13 cellular contexts compared by ENCODE assay signal in the genomic region with DNA sequence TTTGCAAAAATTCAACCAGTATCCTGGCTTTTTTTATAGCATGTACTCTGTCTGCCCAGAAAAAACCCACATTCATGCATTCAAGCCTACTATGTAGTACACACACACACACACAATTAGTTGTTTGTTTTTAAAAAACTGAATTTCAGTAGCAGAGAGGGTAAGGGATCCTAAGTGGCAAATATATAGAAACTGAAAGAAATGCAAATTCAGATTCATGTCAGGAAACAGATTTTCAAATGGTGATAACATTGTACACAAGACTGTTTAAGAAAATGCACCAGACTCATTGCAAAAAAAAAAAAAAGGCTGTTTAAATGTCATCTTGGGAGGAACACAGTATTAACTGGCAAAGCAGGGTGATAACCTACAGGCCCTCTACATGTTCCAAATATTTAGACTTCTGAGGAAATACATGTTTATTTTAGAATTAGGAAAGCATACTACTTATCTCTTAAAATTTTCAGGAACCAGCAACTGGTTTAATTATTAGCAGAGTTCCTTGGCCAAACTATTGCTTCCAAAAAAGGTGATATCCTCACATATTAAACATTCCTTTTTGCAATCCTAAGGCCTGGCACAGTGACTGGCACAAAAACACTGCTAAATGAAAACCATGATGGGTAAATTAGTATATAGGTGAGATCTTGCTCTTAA.
A peak's percentile ranks its signal among the peaks of the same experiment; 100 is the strongest.
DNase-seq lines count a peak whose midpoint lies in the region; ATAC-seq and TF ChIP-seq lines count a peak whose summit lies in the region.
"Had no signal": no experiment of that assay in that cellular context is flagged by ENCODE, and none has a peak within 500 bp of the region (broad histone marks: within the 10 kb centered on the region; RNA-seq: fewer than 3 reads in every experiment).

No MANE protein-coding gene starts in this region.

- TF ChIP-seq CTCF in osteocyte (IDR thresholded peaks at IDR 0.05): no peak

- no peak overlapping the region for H3K27ac Mint-ChIP-seq in osteocyte (ENCODE audit: unreplicated experiment)
- H3K27ac Mint-ChIP-seq: activated CD8-positive, alpha-beta memory T cell treated with anti-CD3 and anti-CD28 coated beads, Interleukin-2, amount 10 ng/mL, durations not matched to agents 7 days and 5 days had no signal

- no peaks in the 10 kb centered on the region for H3K9me3 Mint-ChIP-seq in osteocyte (ENCODE audit: unreplicated experiment)

- no peak overlapping the region for H3K4me3 Mint-ChIP-seq in osteocyte (ENCODE audit: unreplicated experiment)
- H3K4me3 Mint-ChIP-seq: activated CD8-positive, alpha-beta memory T cell treated with anti-CD3 and anti-CD28 coated beads, Interleukin-2, amount 10 ng/mL, durations not matched to agents 7 days and 5 days had no signal

- DNase-seq in left lobe of liver (ENCODE audit: low spot score) (no peak), NCI-H524 (lab: John Stamatoyannopoulos, UW) (no peak), osteocyte (ENCODE audit: extremely low spot score, unreplicated experiment) (no peak)
- no peak for DNase-seq in activated effector memory CD4-positive, alpha-beta T cell treated with anti-CD3 and anti-CD28 coated beads, Interleukin-2, amount 50 U/mL, for 16 hours
- DNase-seq in stimulated activated CD4-positive, alpha-beta T cell treated with anti-CD3 and anti-CD28 coated beads, Interleukin-4, amount 100 ng/mL, for 4 hours: no peak
- DNase-seq: activated CD8-positive, alpha-beta memory T cell treated with anti-CD3 and anti-CD28 coated beads, Interleukin-2, amount 10 ng/mL, durations not matched to agents 7 days and 5 days; activated naive CD4-positive, alpha-beta T cell treated with anti-CD3 and anti-CD28 coated beads, Interleukin-2, amount 50 U/mL, for 16 hours; NCI-H1417 treated with DMSO at 0.1 percent for 48 hours; PC-9; stimulated activated naive CD4-positive, alpha-beta T cell treated with Interleukin-2 at 50 U/mL for 16 hours had no signal

- no peaks in the 10 kb centered on the region for H3K36me3 Mint-ChIP-seq in osteocyte (ENCODE audit: unreplicated experiment)
- H3K36me3 Mint-ChIP-seq: activated CD8-positive, alpha-beta memory T cell treated with anti-CD3 and anti-CD28 coated beads, Interleukin-2, amount 10 ng/mL, durations not matched to agents 7 days and 5 days had no signal

- no peaks in the 10 kb centered on the region for H3K4me1 Mint-ChIP-seq in osteocyte (ENCODE audit: unreplicated experiment)

- ATAC-seq in GM18870 (IDR thresholded peaks at IDR 0.05; ENCODE audit: unreplicated experiment) (peak; percentile 85), GM21447 (IDR thresholded peaks at IDR 0.05; ENCODE audit: unreplicated experiment) (peak; percentile 78), HG02943 (IDR thresholded peaks at IDR 0.05; ENCODE audit: low read depth, unreplicated experiment) (peak; percentile 83), left lobe of liver (peak; percentile 82)
- ATAC-seq: activated CD8-positive, alpha-beta memory T cell treated with anti-CD3 and anti-CD28 coated beads, Interleukin-2, amount 10 ng/mL, durations not matched to agents 7 days and 5 days had no signal

- no peaks in the 10 kb centered on the region for H3K27me3 Mint-ChIP-seq in osteocyte (ENCODE audit: unreplicated experiment)
- H3K27me3 Mint-ChIP-seq: activated CD8-positive, alpha-beta memory T cell treated with anti-CD3 and anti-CD28 coated beads, Interleukin-2, amount 10 ng/mL, durations not matched to agents 7 days and 5 days had no signal
